Comparison of ENCODE assay signal across 18 cellular contexts in the genomic region with DNA sequence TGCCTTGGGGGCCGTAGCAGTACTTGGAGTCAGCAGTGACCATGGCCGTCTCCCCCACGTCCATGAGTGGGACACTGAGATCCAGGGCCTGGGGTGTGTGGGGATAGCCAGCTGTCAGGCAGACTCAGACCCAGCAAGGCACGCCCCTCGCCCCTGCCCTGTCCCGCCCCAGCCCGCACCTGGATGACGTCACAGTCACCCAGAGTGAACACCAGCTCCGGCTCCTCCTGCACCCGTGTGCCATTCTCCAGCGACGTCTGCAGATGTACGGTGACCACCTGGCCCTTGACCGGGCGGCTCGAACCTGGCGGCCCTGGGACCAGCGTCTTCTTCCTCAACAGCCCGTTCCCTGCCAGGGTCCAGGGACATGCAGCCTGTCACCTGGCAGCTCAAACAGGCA. TPM values are rescaled to one million over a fixed set of nuclear protein-coding genes. Genes with fewer than 3 reads are reported as not detected.
DNase-seq lines count a peak whose midpoint lies in the region; ATAC-seq and TF ChIP-seq lines count a peak whose summit lies in the region.
"Had no signal": no experiment of that assay in that cellular context is flagged by ENCODE, and none has a peak within 500 bp of the region (broad histone marks: within the 10 kb centered on the region; RNA-seq: fewer than 3 reads in every experiment).

No MANE protein-coding gene starts in this region.

- H3K36me3 ChIP-seq in mesenchymal stem cell (ENCODE audit: control insufficient read depth in 1 of 2, insufficient read depth in 2 of 2, low read depth in 1 of 2, low read length in 2 of 2): peaks cover 58 to 61% of the 10 kb centered on the region in 2 experiments

- H3K14ac ChIP-seq in mesenchymal stem cell (ENCODE audit: low read length in 2 of 2): no peak overlapping the region

- no peak for ATAC-seq in HG02852 (IDR thresholded peaks at IDR 0.05; ENCODE audit: unreplicated experiment)
- ATAC-seq in activated naive CD8-positive, alpha-beta T cell treated with anti-CD3 and anti-CD28 coated beads, Interleukin-2, amount 50 U/mL, for 24 hours: no peak

- peaks cover 18% of the 10 kb centered on the region for H3K36me3 Mint-ChIP-seq in activated CD4-positive, alpha-beta T cell treated with anti-CD3 and anti-CD28 coated beads, Interleukin-2, amount 10 ng/mL, durations not matched to agents 7 days and 5 days (ENCODE audit: low read depth)
- peaks cover 31% of the 10 kb centered on the region for H3K36me3 Mint-ChIP-seq in activated CD4-positive, alpha-beta T cell treated with anti-CD3 and anti-CD28 coated beads, Interleukin-2, amount 10 ng/mL, durations not matched to agents 24 days and 14 days (ENCODE audit: low read depth)
- peaks cover 14% of the 10 kb centered on the region for H3K36me3 Mint-ChIP-seq in activated naive CD8-positive, alpha-beta T cell treated with anti-CD3 and anti-CD28 coated beads, Interleukin-2, amount 50 U/mL, for 24 hours (ENCODE audit: low read depth)

- peaks cover 39% of the 10 kb centered on the region for H3K79me1 ChIP-seq in mesenchymal stem cell (replicated peaks; ENCODE audit: low read length, poor library complexity, severe bottlenecking)

- H3K27me3 Mint-ChIP-seq in activated CD4-positive, alpha-beta T cell treated with anti-CD3 and anti-CD28 coated beads, Interleukin-2, amount 10 ng/mL, durations not matched to agents 7 days and 5 days: no peaks in the 10 kb centered on the region
- no peaks in the 10 kb centered on the region for H3K27me3 Mint-ChIP-seq in activated CD4-positive, alpha-beta T cell treated with anti-CD3 and anti-CD28 coated beads, Interleukin-2, amount 10 ng/mL, durations not matched to agents 24 days and 14 days
- no peaks in the 10 kb centered on the region for H3K27me3 Mint-ChIP-seq in activated naive CD8-positive, alpha-beta T cell treated with anti-CD3 and anti-CD28 coated beads, Interleukin-2, amount 50 U/mL, for 24 hours
- H3K27me3 Mint-ChIP-seq: CD4-positive, alpha-beta memory T cell; IgD-negative memory B cell had no signal

- POLR2A ChIA-PET in activated CD4-positive, alpha-beta T cell treated with anti-CD3 and anti-CD28 coated beads, Interleukin-2, amount 10 ng/mL, durations not matched to agents 7 days and 5 days (lab: Charles Lee): interaction anchor here (0.5 kb wide), 1 partner anchor 13 kb away, joined by 4 read pairs; no protein-coding TSS in a partner anchor

- 98% methylated on average over 19 of the region's 19 CpGs for WGBS in mesenchymal stem cell

- intact Hi-C loops in activated CD4-positive, alpha-beta T cell treated with anti-CD3 and anti-CD28 coated beads, Interleukin-2, amount 10 ng/mL, durations not matched to agents 24 days and 14 days (cut with micrococcal nuclease): no loop called here

- H4K91ac ChIP-seq in mesenchymal stem cell (ENCODE audit: low read length): peak overlapping the region; percentile 40

- no peak overlapping the region for H3K4me3 ChIP-seq in mesenchymal stem cell (ENCODE audit: insufficient read depth in 1 of 2, low read depth in 1 of 2, low read length in 2 of 2)
- H3K4me3 ChIP-seq: BLaER1, GM23248 had no signal

- H3K9ac ChIP-seq in mesenchymal stem cell (ENCODE audit: low read length): no peak overlapping the region
- H3K9ac ChIP-seq: BLaER1, GM23248 had no signal

- CTCF ChIA-PET in activated CD4-positive, alpha-beta T cell treated with anti-CD3 and anti-CD28 coated beads, Interleukin-2, amount 10 ng/mL, durations not matched to agents 7 days and 5 days (lab: Charles Lee): no interaction called here

- H3K18ac ChIP-seq in mesenchymal stem cell (ENCODE audit: low read depth in 1 of 2, low read length in 2 of 2): no peak overlapping the region

- no peak overlapping the region for H3K23ac ChIP-seq in mesenchymal stem cell (ENCODE audit: low read length in 2 of 2)

- H3K4me2 ChIP-seq in mesenchymal stem cell (ENCODE audit: low read length, poor library complexity, severe bottlenecking): no peak overlapping the region
- H3K4me2 ChIP-seq: BLaER1 had no signal

- peaks cover 21% of the 10 kb centered on the region for H3K4me1 Mint-ChIP-seq in activated CD4-positive, alpha-beta T cell treated with anti-CD3 and anti-CD28 coated beads, Interleukin-2, amount 10 ng/mL, durations not matched to agents 7 days and 5 days
- H3K4me1 Mint-ChIP-seq in activated CD4-positive, alpha-beta T cell treated with anti-CD3 and anti-CD28 coated beads, Interleukin-2, amount 10 ng/mL, durations not matched to agents 24 days and 14 days: peaks cover 18% of the 10 kb centered on the region
- H3K4me1 Mint-ChIP-seq in activated naive CD8-positive, alpha-beta T cell treated with anti-CD3 and anti-CD28 coated beads, Interleukin-2, amount 50 U/mL, for 24 hours: peaks cover 24% of the 10 kb centered on the region

- peaks cover 11% of the 10 kb centered on the region for H3K4me1 ChIP-seq in mesenchymal stem cell (ENCODE audit: control insufficient read depth, insufficient read depth, low read depth, low read length)

- no peak overlapping the region for H2AK5ac ChIP-seq in mesenchymal stem cell (ENCODE audit: low read length, severe bottlenecking)

- H2BK15ac ChIP-seq in mesenchymal stem cell (ENCODE audit: low read depth, poor library complexity, severe bottlenecking): no peak overlapping the region

- TF ChIP-seq CTCF in VCaP (conservative IDR thresholded peaks at IDR 0.05): no peak

- H3K9me3 Mint-ChIP-seq in activated CD4-positive, alpha-beta T cell treated with anti-CD3 and anti-CD28 coated beads, Interleukin-2, amount 10 ng/mL, durations not matched to agents 7 days and 5 days: no peaks in the 10 kb centered on the region
- no peaks in the 10 kb centered on the region for H3K9me3 Mint-ChIP-seq in activated CD4-positive, alpha-beta T cell treated with anti-CD3 and anti-CD28 coated beads, Interleukin-2, amount 10 ng/mL, durations not matched to agents 24 days and 14 days
- H3K9me3 Mint-ChIP-seq in activated naive CD8-positive, alpha-beta T cell treated with anti-CD3 and anti-CD28 coated beads, Interleukin-2, amount 50 U/mL, for 24 hours: no peaks in the 10 kb centered on the region
- H3K9me3 Mint-ChIP-seq: CD4-positive, alpha-beta memory T cell; HFFc6; IgD-negative memory B cell had no signal

- no peak for DNase-seq in activated CD4-positive, alpha-beta T cell treated with anti-CD3 and anti-CD28 coated beads, Interleukin-2, amount 10 ng/mL, durations not matched to agents 7 days and 5 days
- DNase-seq in activated CD4-positive, alpha-beta T cell treated with anti-CD3 and anti-CD28 coated beads, Interleukin-2, amount 10 ng/mL, durations not matched to agents 24 days and 14 days: no peak
- DNase-seq in 8988T (peak; percentile 6), mesenchymal stem cell (no peak)
- DNase-seq in activated naive CD8-positive, alpha-beta T cell treated with anti-CD3 and anti-CD28 coated beads, Interleukin-2, amount 50 U/mL, for 24 hours: no peak
- DNase-seq: CD4-positive, alpha-beta memory T cell; DMS153; DMS79; GDM1; GM23248; HCEC 1CT; HFFc6 had no signal

- no peak overlapping the region for H3K4ac ChIP-seq in mesenchymal stem cell (ENCODE audit: low read depth in 1 of 2, low read length in 2 of 2)

- no peak overlapping the region for H2BK120ac ChIP-seq in mesenchymal stem cell (ENCODE audit: low read depth, low read length)

- no peak overlapping the region for H2BK5ac ChIP-seq in mesenchymal stem cell (ENCODE audit: low read depth, low read length, poor library complexity, severe bottlenecking)

- H3K27ac ChIP-seq in VCaP (peak overlapping the region; percentile 24; the same call in 1 of the 2 replicates), mesenchymal stem cell (ENCODE audit: low read length, poor library complexity, severe bottlenecking) (no peak overlapping the region)
- H3K27ac ChIP-seq: 22Rv1, BLaER1, GM23248 had no signal

- no peak overlapping the region for H2AFZ ChIP-seq in mesenchymal stem cell (ENCODE audit: low read depth, low read length)
- H2AFZ ChIP-seq: GM23248 had no signal

- H3K27me3 ChIP-seq in mesenchymal stem cell (ENCODE audit: control insufficient read depth in 1 of 2, insufficient read depth in 1 of 2, low read length in 2 of 2): no peaks in the 10 kb centered on the region
- H3K27me3 ChIP-seq: BLaER1 had no signal

- H3K4me3 Mint-ChIP-seq in activated CD4-positive, alpha-beta T cell treated with anti-CD3 and anti-CD28 coated beads, Interleukin-2, amount 10 ng/mL, durations not matched to agents 7 days and 5 days: no peak overlapping the region
- H3K4me3 Mint-ChIP-seq in activated CD4-positive, alpha-beta T cell treated with anti-CD3 and anti-CD28 coated beads, Interleukin-2, amount 10 ng/mL, durations not matched to agents 24 days and 14 days: no peak overlapping the region
- no peak overlapping the region for H3K4me3 Mint-ChIP-seq in activated naive CD8-positive, alpha-beta T cell treated with anti-CD3 and anti-CD28 coated beads, Interleukin-2, amount 50 U/mL, for 24 hours
- H3K4me3 Mint-ChIP-seq: CD14-positive monocyte, HFFc6 had no signal

- peak overlapping the region in 1 of 2 experiments; percentile 22 for H2BK12ac ChIP-seq in mesenchymal stem cell (ENCODE audit: low read length in 2 of 2)

- H3K27ac Mint-ChIP-seq in activated CD4-positive, alpha-beta T cell treated with anti-CD3 and anti-CD28 coated beads, Interleukin-2, amount 10 ng/mL, durations not matched to agents 7 days and 5 days: peak overlapping the region; percentile 19
- H3K27ac Mint-ChIP-seq in activated CD4-positive, alpha-beta T cell treated with anti-CD3 and anti-CD28 coated beads, Interleukin-2, amount 10 ng/mL, durations not matched to agents 24 days and 14 days: no peak overlapping the region
- H3K27ac Mint-ChIP-seq in activated naive CD8-positive, alpha-beta T cell treated with anti-CD3 and anti-CD28 coated beads, Interleukin-2, amount 50 U/mL, for 24 hours: no peak overlapping the region
- H3K27ac Mint-ChIP-seq: CD14-positive monocyte, HFFc6, IgD-negative memory B cell had no signal

- H3K9me3 ChIP-seq in mesenchymal stem cell (ENCODE audit: control insufficient read depth, low read length): no peaks in the 10 kb centered on the region
- H3K9me3 ChIP-seq: BLaER1 had no signal

- H4K8ac ChIP-seq in mesenchymal stem cell (ENCODE audit: low read length): no peak overlapping the region

RNA-seq across cellular contexts. Expression of a gene that starts 4.0 kb away (rescaled TPM):
- total RNA-seq in activated CD4-positive, alpha-beta T cell treated with anti-CD3 and anti-CD28 coated beads, Interleukin-2, amount 10 ng/mL, durations not matched to agents 7 days and 5 days: 100 to 1,000 TPM; 185 to 206 TPM
- 170 and 173 TPM in 2 replicates for total RNA-seq in activated CD4-positive, alpha-beta T cell treated with anti-CD3 and anti-CD28 coated beads, Interleukin-2, amount 10 ng/mL, durations not matched to agents 24 days and 14 days
- 175 TPM for polyA plus RNA-seq in mesenchymal stem cell (2013, experiment 1 of 2)
- 169 TPM for polyA plus RNA-seq in mesenchymal stem cell (2013, experiment 2 of 2)

RNA-seq across cellular contexts. Expression of a gene that starts 17.5 kb away (rescaled TPM):
- 10 to 100 TPM; 20.3 to 20.9 TPM for total RNA-seq in activated CD4-positive, alpha-beta T cell treated with anti-CD3 and anti-CD28 coated beads, Interleukin-2, amount 10 ng/mL, durations not matched to agents 7 days and 5 days
- total RNA-seq in activated CD4-positive, alpha-beta T cell treated with anti-CD3 and anti-CD28 coated beads, Interleukin-2, amount 10 ng/mL, durations not matched to agents 24 days and 14 days: 25.5 and 27.8 TPM in 2 replicates
- 9.8 TPM for polyA plus RNA-seq in mesenchymal stem cell (2013, experiment 1 of 2)
- polyA plus RNA-seq in mesenchymal stem cell (2013, experiment 2 of 2): 9.8 TPM

RNA-seq across cellular contexts. Expression of a gene that starts 18.3 kb away (rescaled TPM):
- 10 to 100 TPM; 95.4 to 100.0 TPM for total RNA-seq in activated CD4-positive, alpha-beta T cell treated with anti-CD3 and anti-CD28 coated beads, Interleukin-2, amount 10 ng/mL, durations not matched to agents 7 days and 5 days
- total RNA-seq in activated CD4-positive, alpha-beta T cell treated with anti-CD3 and anti-CD28 coated beads, Interleukin-2, amount 10 ng/mL, durations not matched to agents 24 days and 14 days: 124 and 134 TPM in 2 replicates
- 138 TPM for polyA plus RNA-seq in mesenchymal stem cell (2013, experiment 1 of 2)
- 134 TPM for polyA plus RNA-seq in mesenchymal stem cell (2013, experiment 2 of 2)

RNA-seq across cellular contexts. Expression of a gene that starts 32.3 kb away (rescaled TPM):
- 1,000 to 10,000 TPM; 1,627 to 1,778 TPM for total RNA-seq in activated CD4-positive, alpha-beta T cell treated with anti-CD3 and anti-CD28 coated beads, Interleukin-2, amount 10 ng/mL, durations not matched to agents 7 days and 5 days
- 1,581 and 1,604 TPM in 2 replicates for total RNA-seq in activated CD4-positive, alpha-beta T cell treated with anti-CD3 and anti-CD28 coated beads, Interleukin-2, amount 10 ng/mL, durations not matched to agents 24 days and 14 days
- 1,500 TPM for polyA plus RNA-seq in mesenchymal stem cell (2013, experiment 1 of 2)
- polyA plus RNA-seq in mesenchymal stem cell (2013, experiment 2 of 2): 1,505 TPM

RNA-seq across cellular contexts. Expression of a gene that starts 49.2 kb away (rescaled TPM):
- 10 to 100 TPM; 73.0 to 85.2 TPM for total RNA-seq in activated CD4-positive, alpha-beta T cell treated with anti-CD3 and anti-CD28 coated beads, Interleukin-2, amount 10 ng/mL, durations not matched to agents 7 days and 5 days
- 130 and 138 TPM in 2 replicates for total RNA-seq in activated CD4-positive, alpha-beta T cell treated with anti-CD3 and anti-CD28 coated beads, Interleukin-2, amount 10 ng/mL, durations not matched to agents 24 days and 14 days
- polyA plus RNA-seq in mesenchymal stem cell (2013, experiment 1 of 2): 64.9 TPM
- polyA plus RNA-seq in mesenchymal stem cell (2013, experiment 2 of 2): 73.1 TPM
